Comparison of ENCODE assay signal across 16 cellular contexts in the genomic region with DNA sequence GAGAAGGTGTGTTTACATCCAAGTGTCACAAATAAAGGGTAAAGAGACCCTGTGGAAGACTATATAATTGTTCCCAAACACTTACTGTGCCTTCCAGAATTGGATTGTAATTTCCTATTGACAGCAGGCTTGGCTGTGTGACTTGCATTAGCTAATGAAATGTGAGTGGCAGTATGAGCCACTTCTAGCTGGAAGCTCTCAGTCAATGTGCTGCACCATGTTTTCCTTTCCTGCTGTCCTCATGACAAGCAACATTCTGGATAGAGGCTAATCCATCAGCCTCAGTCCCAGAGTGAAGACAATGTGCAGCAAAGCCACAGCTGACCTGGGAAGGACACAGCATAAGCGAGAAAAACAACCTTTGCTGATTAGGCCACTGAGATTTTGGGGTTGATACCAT. TPM values are rescaled to one million over a fixed set of nuclear protein-coding genes. Genes with fewer than 3 reads are reported as not detected.
DNase-seq lines count a peak whose midpoint lies in the region; ATAC-seq and TF ChIP-seq lines count a peak whose summit lies in the region.
"Had no signal": no experiment of that assay in that cellular context is flagged by ENCODE, and none has a peak within 500 bp of the region (broad histone marks: within the 10 kb centered on the region; RNA-seq: fewer than 3 reads in every experiment).

No MANE protein-coding gene starts in this region.

- H3K4me1 ChIP-seq in lower lobe of right lung = peaks cover 9% of the 10 kb centered on the region
- H3K4me1 ChIP-seq in upper lobe of right lung = peaks cover 8% of the 10 kb centered on the region

- H3K4me3 ChIP-seq in lower lobe of right lung (no peak overlapping the region), upper lobe of right lung (no peak overlapping the region)
- H3K4me3 ChIP-seq: adrenal gland, coronary artery had no signal

- intact Hi-C loops in lower lobe of right lung (cut with DNase I) = no loop called here
- intact Hi-C loops in upper lobe of right lung (cut with DNase I) = no loop called here

- H3K9me3 ChIP-seq in lower lobe of right lung = no peaks in the 10 kb centered on the region
- no peaks in the 10 kb centered on the region for H3K9me3 ChIP-seq in upper lobe of right lung
- H3K9me3 ChIP-seq: adrenal gland had no signal

- peak overlapping the region; percentile 4 for H3K27ac ChIP-seq in lower lobe of right lung
- no peak overlapping the region for H3K27ac ChIP-seq in upper lobe of right lung
- H3K27ac ChIP-seq: adrenal gland, coronary artery had no signal

- no peaks in the 10 kb centered on the region for H3K27me3 ChIP-seq in lower lobe of right lung (ENCODE audit: low read depth)
- H3K27me3 ChIP-seq in upper lobe of right lung = no peaks in the 10 kb centered on the region
- H3K27me3 ChIP-seq: adrenal gland had no signal

- H3K36me3 ChIP-seq in lower lobe of right lung = no peaks in the 10 kb centered on the region
- H3K36me3 ChIP-seq in upper lobe of right lung = no peaks in the 10 kb centered on the region
- H3K36me3 ChIP-seq: adrenal gland had no signal

- peak; percentile 77 for DNase-seq in DMS53 treated with DMSO at 0.1 percent for 48 hours (lab: John Stamatoyannopoulos, UW; ENCODE audit: unreplicated experiment)
- peak; percentile 34 to 50 for DNase-seq in NCI-H187 (lab: John Stamatoyannopoulos, UW)
- peak; percentile 87 for DNase-seq in NCI-H82 treated with DMSO at 0.1 percent for 48 hours (lab: John Stamatoyannopoulos, UW; ENCODE audit: unreplicated experiment)
- DNase-seq in lower lobe of right lung = no peak
- DNase-seq in 8988T = no peak
- DNase-seq in effector CD8-positive, alpha-beta T cell (lab: John Stamatoyannopoulos, UW) = no peak
- DNase-seq in upper lobe of right lung = no peak
- DNase-seq in erythroblast (lab: John Stamatoyannopoulos, UW) = no peak
- DNase-seq: activated T-cell treated with anti-CD3 and anti-CD28 coated beads for 4 hours; adrenal gland; hypothalamus; right cardiac atrium; stimulated activated CD4-positive, alpha-beta T cell treated with anti-CD3 and anti-CD28 coated beads, Interleukin-2, amount 100 ng/mL, for 48 hours had no signal

- TF ChIP-seq POLR2A in erythroblast (IDR thresholded peaks at IDR 0.05; ENCODE audit: low read length) = no peak

- ATAC-seq in lower lobe of right lung (no peak), upper lobe of right lung (no peak)
- ATAC-seq: activated CD4-positive, CD25-positive, alpha-beta regulatory T cell treated with anti-CD3 and anti-CD28 coated beads, Interleukin-2, amount 50 U/mL, for 24 hours; right cardiac atrium had no signal

- TF ChIP-seq CTCF in lower lobe of right lung (IDR thresholded peaks at IDR 0.05) = no peak
- no peak for TF ChIP-seq CTCF in upper lobe of right lung (IDR thresholded peaks at IDR 0.05)

RNA-seq across cellular contexts. Expression of gene FOXJ3, which starts 5.9 kb away (rescaled TPM):
- total RNA-seq in lower lobe of right lung (44.0 TPM), upper lobe of right lung (47.0 TPM)

RNA-seq across cellular contexts. Expression of gene RIMKLA, which starts 39.7 kb away (rescaled TPM):
- total RNA-seq in lower lobe of right lung (7.1 TPM), upper lobe of right lung (10.4 TPM)
- total RNA-seq: B cell had no signal

Comparison
In these comparisons a context has a peak if more than half of its experiments do, and no peak if none do; other contexts are left out.
1. DNase-seq: peak in DMS53 treated with DMSO at 0.1 percent for 48 hours (single experiment), NCI-H187 (2 of 2) and NCI-H82 treated with DMSO at 0.1 percent for 48 hours (single experiment); none in lower lobe of right lung (single experiment), 8988T (single experiment), effector CD8-positive, alpha-beta T cell (single experiment), upper lobe of right lung (single experiment) and erythroblast (0 of 2).